ENCODE assay signal across 11 cellular contexts in genomic region chr14:94027566-94028449, GRCh38. TPM values are rescaled to one million over a fixed set of nuclear protein-coding genes. Genes with fewer than 3 reads are reported as not detected.
A peak's percentile ranks its signal among the peaks of the same experiment; 100 is the strongest.
DNase-seq lines count a peak whose midpoint lies in the region; ATAC-seq and TF ChIP-seq lines count a peak whose summit lies in the region.
"Had no signal": no experiment of that assay in that cellular context is flagged by ENCODE, and none has a peak within 500 bp of the region (broad histone marks: within the 10 kb centered on the region; RNA-seq: fewer than 3 reads in every experiment).

No MANE protein-coding gene starts in this region.

- H3K4me1 ChIP-seq in neural progenitor cell (peaks cover 12% of the 10 kb centered on the region), ovary (ENCODE audit: insufficient read depth) (no peaks in the 10 kb centered on the region)
- H3K4me1 ChIP-seq: prostate gland had no signal

- peak overlapping the region; percentile 54 for H3K4me3 Mint-ChIP-seq in T-helper 1 cell treated with Interleukin-12 subunit alpha and Interleukin-12 subunit beta and Interleukin-4 antibody, amounts not matched to agents 30 μg/mL and 1 μg/mL, for 36 hours
- H3K4me3 Mint-ChIP-seq in effector memory CD8-positive, alpha-beta T cell = peak overlapping the region; percentile 38 to 66
- H3K4me3 Mint-ChIP-seq in neural progenitor cell = peak overlapping the region; percentile 83

- peaks cover 8% of the 10 kb centered on the region for H3F3A ChIP-seq in neural progenitor cell (ENCODE audit: low read depth)

- H2AFZ ChIP-seq in neural progenitor cell (replicated peaks) = no peak overlapping the region

- ATAC-seq in effector memory CD8-positive, alpha-beta T cell (replicated peaks) = no peak

- no peaks in the 10 kb centered on the region for H4K20me1 ChIP-seq in neural progenitor cell (ENCODE audit: low read depth)

- peaks cover 3% of the 10 kb centered on the region for H3K79me2 ChIP-seq in neural progenitor cell (ENCODE audit: low read depth)

- no peak for TF ChIP-seq POLR2A in ovary (IDR thresholded peaks at IDR 0.05)

- intact Hi-C loops in ovary (cut with DNase I) = no loop called here

- no peak overlapping the region for H3K9ac ChIP-seq in neural progenitor cell

- H3K36me3 ChIP-seq in neural progenitor cell = no peaks in the 10 kb centered on the region
- no peaks in the 10 kb centered on the region for H3K36me3 ChIP-seq in ovary
- H3K36me3 ChIP-seq: prostate gland had no signal

- peak overlapping the region; percentile 83 for H3K4me2 ChIP-seq in neural progenitor cell

- H3K4me1 Mint-ChIP-seq in T-helper 1 cell treated with Interleukin-12 subunit alpha and Interleukin-12 subunit beta and Interleukin-4 antibody, amounts not matched to agents 30 μg/mL and 1 μg/mL, for 36 hours (ENCODE audit: low read depth) = peaks cover 22% of the 10 kb centered on the region
- H3K4me1 Mint-ChIP-seq in effector memory CD8-positive, alpha-beta T cell (ENCODE audit: low read depth in 2 of 2) = peaks cover 8 to 9% of the 10 kb centered on the region in 2 donors
- H3K4me1 Mint-ChIP-seq in neural progenitor cell = peaks cover 34% of the 10 kb centered on the region

- no peaks in the 10 kb centered on the region for H3K27me3 ChIP-seq in neural progenitor cell
- no peaks in the 10 kb centered on the region for H3K27me3 ChIP-seq in ovary

- peak overlapping the region; percentile 21 for H3K27ac Mint-ChIP-seq in T-helper 1 cell treated with Interleukin-12 subunit alpha and Interleukin-12 subunit beta and Interleukin-4 antibody, amounts not matched to agents 30 μg/mL and 1 μg/mL, for 36 hours
- H3K27ac Mint-ChIP-seq in effector memory CD8-positive, alpha-beta T cell = no peak overlapping the region
- no peak overlapping the region for H3K27ac Mint-ChIP-seq in neural progenitor cell

- H3K36me3 Mint-ChIP-seq in T-helper 1 cell treated with Interleukin-12 subunit alpha and Interleukin-12 subunit beta and Interleukin-4 antibody, amounts not matched to agents 30 μg/mL and 1 μg/mL, for 36 hours (ENCODE audit: low read depth) = no peaks in the 10 kb centered on the region
- peaks cover 11% of the 10 kb centered on the region for H3K36me3 Mint-ChIP-seq in effector memory CD8-positive, alpha-beta T cell (ENCODE audit: insufficient read depth)
- H3K36me3 Mint-ChIP-seq in neural progenitor cell = peaks cover 7% of the 10 kb centered on the region

- H3K27ac ChIP-seq in neural progenitor cell (no peak overlapping the region), ovary (no peak overlapping the region)
- H3K27ac ChIP-seq: prostate gland had no signal

- no peak for TF ChIP-seq EP300 in ovary (IDR thresholded peaks at IDR 0.05)

- H3K9me3 Mint-ChIP-seq in T-helper 1 cell treated with Interleukin-12 subunit alpha and Interleukin-12 subunit beta and Interleukin-4 antibody, amounts not matched to agents 30 μg/mL and 1 μg/mL, for 36 hours = no peaks in the 10 kb centered on the region
- H3K9me3 Mint-ChIP-seq in effector memory CD8-positive, alpha-beta T cell = no peaks in the 10 kb centered on the region
- no peaks in the 10 kb centered on the region for H3K9me3 Mint-ChIP-seq in neural progenitor cell

- H3K4me3 ChIP-seq in neural progenitor cell = no peak overlapping the region
- no peak overlapping the region for H3K4me3 ChIP-seq in ovary

- peaks cover 6% of the 10 kb centered on the region for H3K27me3 Mint-ChIP-seq in T-helper 1 cell treated with Interleukin-12 subunit alpha and Interleukin-12 subunit beta and Interleukin-4 antibody, amounts not matched to agents 30 μg/mL and 1 μg/mL, for 36 hours (ENCODE audit: low read depth)
- H3K27me3 Mint-ChIP-seq in effector memory CD8-positive, alpha-beta T cell = peaks cover 18 to 20% of the 10 kb centered on the region in 2 donors
- peaks cover 14% of the 10 kb centered on the region for H3K27me3 Mint-ChIP-seq in neural progenitor cell (ENCODE audit: insufficient read depth, low read depth)

- no peak for DNase-seq in T-helper 1 cell
- DNase-seq in NCI-H69 (lab: John Stamatoyannopoulos, UW) = peak; percentile 84
- DNase-seq in effector memory CD8-positive, alpha-beta T cell = no peak
- no peak for DNase-seq in neural progenitor cell (ENCODE audit: low spot score)
- no peak for DNase-seq in ovary
- no peak for DNase-seq in mesenteric fat pad (ENCODE audit: low spot score)
- no peak for DNase-seq in nucleus accumbens (lab: John Stamatoyannopoulos, UW)
- DNase-seq: NCI-H2227 treated with DMSO at 0.1 percent for 48 hours had no signal

- whole genome bisulfite sequencing in ovary, 3 donors = 91 to 96% (median 94%) methylated on average over 14 of the region's 14 CpGs

- TF ChIP-seq CTCF in neural progenitor cell (IDR thresholded peaks at IDR 0.05) (no peak), ovary (IDR thresholded peaks at IDR 0.05) (no peak)

- H3K9me3 ChIP-seq in neural progenitor cell (ENCODE audit: low read depth) (no peaks in the 10 kb centered on the region), ovary (no peaks in the 10 kb centered on the region)
- H3K9me3 ChIP-seq: prostate gland had no signal

RNA-seq across cellular contexts. Expression of gene OTUB2, which starts 1.7 kb away (rescaled TPM):
- total RNA-seq in neural progenitor cell (ENCODE audit: low replicate concordance) (6.8 and 9.6 TPM in 2 replicates), ovary (1 to 10 TPM in 3 of 7 donors, under 1 TPM in 4; 0.48 to 1.6 (median 0.76) TPM), mesenteric fat pad (1.2 TPM)
- polyA plus RNA-seq in ovary = 1 to 10 TPM in 1 of 2 donors, under 1 TPM in 1; 0.41 to 1.5 TPM

RNA-seq across cellular contexts. Expression of gene CCDC197, which starts 30.7 kb away (rescaled TPM):
- total RNA-seq in neural progenitor cell (ENCODE audit: low replicate concordance) (not detected in 2 replicates), ovary (not detected), mesenteric fat pad (not detected)
- polyA plus RNA-seq in ovary = not detected
- total RNA-seq: prostate gland, SK-MEL-5 had no signal

RNA-seq across cellular contexts. Expression of gene ASB2, which starts 51.4 kb away (rescaled TPM):
- total RNA-seq in neural progenitor cell (ENCODE audit: low replicate concordance) (0.62 TPM in 1 of 2 replicates, not detected in the other), ovary (10 to 100 TPM in 1 of 7 donors, 1 to 10 TPM in 6; 1.3 to 25.6 (median 3.0) TPM), mesenteric fat pad (1.2 TPM)
- polyA plus RNA-seq in ovary = 10 to 100 TPM in 1 of 2 donors, 1 to 10 TPM in 1; 2.6 to 18.8 TPM

RNA-seq across cellular contexts. Expression of gene DDX24, which starts 53.2 kb away (rescaled TPM):
- 113 and 153 TPM in 2 replicates for total RNA-seq in neural progenitor cell (ENCODE audit: low replicate concordance)
- 100 to 1,000 TPM in 6 of 7 donors, 10 to 100 TPM in 1; 98.8 to 286 (median 233) TPM for total RNA-seq in ovary
- polyA plus RNA-seq in ovary = 100 to 1,000 TPM; 118 to 521 TPM
- total RNA-seq in mesenteric fat pad = 198 TPM

RNA-seq across cellular contexts. Expression of gene IFI27L1, which starts 53.3 kb away (rescaled TPM):
- total RNA-seq in neural progenitor cell (ENCODE audit: low replicate concordance) = 10.8 and 19.9 TPM in 2 replicates
- total RNA-seq in ovary = 10 to 100 TPM; 27.4 to 57.0 (median 32.8) TPM
- 10 to 100 TPM; 21.5 to 43.9 TPM for polyA plus RNA-seq in ovary
- total RNA-seq in mesenteric fat pad = 19.6 TPM
